19 cellular contexts compared by ENCODE assay signal in genomic region chr4:142393127-142393526, GRCh38.
DNase-seq lines count a peak whose midpoint lies in the region; ATAC-seq lines count a peak whose summit lies in the region.
"Had no signal": no experiment of that assay in that cellular context is flagged by ENCODE, and none has a peak within 500 bp of the region (broad histone marks: within the 10 kb centered on the region; RNA-seq: fewer than 3 reads in every experiment).

No MANE protein-coding gene starts in this region.

- DNase-seq in activated CD4-positive, alpha-beta T cell treated with anti-CD3 and anti-CD28 coated beads for 36 hours: no peak
- DNase-seq in activated CD4-positive, alpha-beta T cell treated with anti-CD3 and anti-CD28 coated beads for 1 hour: no peak
- no peak for DNase-seq in activated naive CD4-positive, alpha-beta T cell treated with anti-CD3 and anti-CD28 coated beads, Interleukin-2, amount 50 U/mL, for 72 hours (ENCODE audit: low spot score in 2 of 2)
- DNase-seq in activated naive CD4-positive, alpha-beta T cell treated with anti-CD3 and anti-CD28 coated beads, Interleukin-2, amount 10 ng/mL, durations not matched to agents 7 days and 5 days: no peak
- DNase-seq in activated CD4-positive, alpha-beta memory T cell treated with anti-CD3 and anti-CD28 coated beads, Interleukin-2, amount 10 ng/mL, durations not matched to agents 7 days and 5 days: no peak
- DNase-seq in stimulated activated effector memory CD8-positive, alpha-beta T cell treated with anti-CD3 and anti-CD28 coated beads, Interleukin-12 subunit alpha, Interleukin-12 subunit beta, amount 100 ng/mL, for 72 hours (ENCODE audit: low spot score in 2 of 2): no peak
- DNase-seq in C1 segment of cervical spinal cord (lab: John Stamatoyannopoulos, UW): no peak
- DNase-seq: MM.1S, NCI-H2029, NCI-H446, NCI-H524 treated with DMSO at 0.1 percent for 48 hours, NCI-H774, PC-3, Right ventricle myocardium superior, RPMI8226 had no signal

- peak overlapping the region; percentile 88 for H3K27ac Mint-ChIP-seq in activated CD4-positive, alpha-beta T cell treated with anti-CD3 and anti-CD28 coated beads for 36 hours
- H3K27ac Mint-ChIP-seq in activated naive CD4-positive, alpha-beta T cell treated with anti-CD3 and anti-CD28 coated beads, Interleukin-2, amount 50 U/mL, for 72 hours: peak overlapping the region; percentile 70 to 98
- H3K27ac Mint-ChIP-seq in activated naive CD4-positive, alpha-beta T cell treated with anti-CD3 and anti-CD28 coated beads, Interleukin-2, amount 10 ng/mL, durations not matched to agents 7 days and 5 days: no peak overlapping the region
- H3K27ac Mint-ChIP-seq in activated CD4-positive, alpha-beta memory T cell treated with anti-CD3 and anti-CD28 coated beads, Interleukin-2, amount 10 ng/mL, durations not matched to agents 7 days and 5 days: peak overlapping the region; percentile 8
- peak overlapping the region; percentile 43 for H3K27ac Mint-ChIP-seq in stimulated activated effector memory CD8-positive, alpha-beta T cell treated with anti-CD3 and anti-CD28 coated beads, Interleukin-12 subunit alpha, Interleukin-12 subunit beta, amount 100 ng/mL, for 72 hours
- H3K27ac Mint-ChIP-seq: B cell, CD14-positive monocyte had no signal

- H3K36me3 Mint-ChIP-seq in activated CD4-positive, alpha-beta T cell treated with anti-CD3 and anti-CD28 coated beads for 36 hours (ENCODE audit: low read depth): peaks cover 86% of the 10 kb centered on the region
- H3K36me3 Mint-ChIP-seq in activated naive CD4-positive, alpha-beta T cell treated with anti-CD3 and anti-CD28 coated beads, Interleukin-2, amount 50 U/mL, for 72 hours: peaks cover 37 to 82% of the 10 kb centered on the region in 2 donors
- H3K36me3 Mint-ChIP-seq in activated naive CD4-positive, alpha-beta T cell treated with anti-CD3 and anti-CD28 coated beads, Interleukin-2, amount 10 ng/mL, durations not matched to agents 7 days and 5 days: peaks cover 72% of the 10 kb centered on the region
- peaks cover 70% of the 10 kb centered on the region for H3K36me3 Mint-ChIP-seq in activated CD4-positive, alpha-beta memory T cell treated with anti-CD3 and anti-CD28 coated beads, Interleukin-2, amount 10 ng/mL, durations not matched to agents 7 days and 5 days (ENCODE audit: low read depth)
- H3K36me3 Mint-ChIP-seq in stimulated activated effector memory CD8-positive, alpha-beta T cell treated with anti-CD3 and anti-CD28 coated beads, Interleukin-12 subunit alpha, Interleukin-12 subunit beta, amount 100 ng/mL, for 72 hours: peaks cover 44% of the 10 kb centered on the region
- H3K36me3 Mint-ChIP-seq: CD14-positive monocyte, IgD-negative memory B cell had no signal

- intact Hi-C loops in activated CD4-positive, alpha-beta T cell treated with anti-CD3 and anti-CD28 coated beads for 36 hours (cut with DNase I, micrococcal nuclease): no loop called here

- peaks cover 8% of the 10 kb centered on the region for H3K9me3 Mint-ChIP-seq in activated CD4-positive, alpha-beta T cell treated with anti-CD3 and anti-CD28 coated beads for 36 hours (ENCODE audit: low read depth)
- H3K9me3 Mint-ChIP-seq in activated naive CD4-positive, alpha-beta T cell treated with anti-CD3 and anti-CD28 coated beads, Interleukin-2, amount 50 U/mL, for 72 hours: no peaks in the 10 kb centered on the region
- H3K9me3 Mint-ChIP-seq in activated naive CD4-positive, alpha-beta T cell treated with anti-CD3 and anti-CD28 coated beads, Interleukin-2, amount 10 ng/mL, durations not matched to agents 7 days and 5 days: peaks cover 6% of the 10 kb centered on the region
- peaks cover 7% of the 10 kb centered on the region for H3K9me3 Mint-ChIP-seq in activated CD4-positive, alpha-beta memory T cell treated with anti-CD3 and anti-CD28 coated beads, Interleukin-2, amount 10 ng/mL, durations not matched to agents 7 days and 5 days
- no peaks in the 10 kb centered on the region for H3K9me3 Mint-ChIP-seq in stimulated activated effector memory CD8-positive, alpha-beta T cell treated with anti-CD3 and anti-CD28 coated beads, Interleukin-12 subunit alpha, Interleukin-12 subunit beta, amount 100 ng/mL, for 72 hours

- POLR2A ChIA-PET in activated CD4-positive, alpha-beta T cell treated with anti-CD3 and anti-CD28 coated beads for 36 hours (lab: Charles Lee): no interaction called here
- POLR2A ChIA-PET in activated CD4-positive, alpha-beta memory T cell treated with anti-CD3 and anti-CD28 coated beads, Interleukin-2, amount 10 ng/mL, durations not matched to agents 7 days and 5 days (lab: Charles Lee): interaction anchor here (0.6 to 1.3 kb wide), 2 partner anchors 14 to 307 kb away, joined by 3 read pairs; no protein-coding TSS in a partner anchor

- CTCF ChIA-PET in activated CD4-positive, alpha-beta T cell treated with anti-CD3 and anti-CD28 coated beads for 36 hours (lab: Charles Lee): interaction anchor here (0.5 to 2.3 kb wide), 2 partner anchors 38 to 59 kb away, joined by 3 to 9 read pairs; no protein-coding TSS in a partner anchor
- CTCF ChIA-PET in activated naive CD4-positive, alpha-beta T cell treated with anti-CD3 and anti-CD28 coated beads, Interleukin-2, amount 10 ng/mL, durations not matched to agents 7 days and 5 days (lab: Charles Lee): no interaction called here
- CTCF ChIA-PET in activated CD4-positive, alpha-beta memory T cell treated with anti-CD3 and anti-CD28 coated beads, Interleukin-2, amount 10 ng/mL, durations not matched to agents 7 days and 5 days (lab: Charles Lee): no interaction called here

- H3K27me3 Mint-ChIP-seq in activated CD4-positive, alpha-beta T cell treated with anti-CD3 and anti-CD28 coated beads for 36 hours: no peaks in the 10 kb centered on the region
- H3K27me3 Mint-ChIP-seq in activated naive CD4-positive, alpha-beta T cell treated with anti-CD3 and anti-CD28 coated beads, Interleukin-2, amount 10 ng/mL, durations not matched to agents 7 days and 5 days: no peaks in the 10 kb centered on the region
- no peaks in the 10 kb centered on the region for H3K27me3 Mint-ChIP-seq in activated CD4-positive, alpha-beta memory T cell treated with anti-CD3 and anti-CD28 coated beads, Interleukin-2, amount 10 ng/mL, durations not matched to agents 7 days and 5 days
- H3K27me3 Mint-ChIP-seq: B cell, IgD-negative memory B cell had no signal

- ATAC-seq in activated CD4-positive, alpha-beta T cell treated with anti-CD3 and anti-CD28 coated beads for 36 hours: no peak
- no peak for ATAC-seq in activated naive CD4-positive, alpha-beta T cell treated with anti-CD3 and anti-CD28 coated beads, Interleukin-2, amount 50 U/mL, for 72 hours
- no peak for ATAC-seq in stimulated activated effector memory CD8-positive, alpha-beta T cell treated with anti-CD3 and anti-CD28 coated beads, Interleukin-12 subunit alpha, Interleukin-12 subunit beta, amount 100 ng/mL, for 72 hours
- no peak for ATAC-seq in HG03095 (IDR thresholded peaks at IDR 0.05; ENCODE audit: unreplicated experiment)
- ATAC-seq: PC-3 had no signal

- peaks cover 85% of the 10 kb centered on the region for H3K4me1 Mint-ChIP-seq in activated CD4-positive, alpha-beta T cell treated with anti-CD3 and anti-CD28 coated beads for 36 hours
- peaks cover 68% of the 10 kb centered on the region for H3K4me1 Mint-ChIP-seq in activated naive CD4-positive, alpha-beta T cell treated with anti-CD3 and anti-CD28 coated beads, Interleukin-2, amount 10 ng/mL, durations not matched to agents 7 days and 5 days
- H3K4me1 Mint-ChIP-seq in activated CD4-positive, alpha-beta memory T cell treated with anti-CD3 and anti-CD28 coated beads, Interleukin-2, amount 10 ng/mL, durations not matched to agents 7 days and 5 days: peaks cover 67% of the 10 kb centered on the region
- peaks cover 39% of the 10 kb centered on the region for H3K4me1 Mint-ChIP-seq in stimulated activated effector memory CD8-positive, alpha-beta T cell treated with anti-CD3 and anti-CD28 coated beads, Interleukin-12 subunit alpha, Interleukin-12 subunit beta, amount 100 ng/mL, for 72 hours
- H3K4me1 Mint-ChIP-seq: B cell, CD14-positive monocyte, IgD-negative memory B cell had no signal

- H3K4me3 Mint-ChIP-seq in activated CD4-positive, alpha-beta T cell treated with anti-CD3 and anti-CD28 coated beads for 36 hours: no peak overlapping the region
- no peak overlapping the region for H3K4me3 Mint-ChIP-seq in activated naive CD4-positive, alpha-beta T cell treated with anti-CD3 and anti-CD28 coated beads, Interleukin-2, amount 10 ng/mL, durations not matched to agents 7 days and 5 days
- H3K4me3 Mint-ChIP-seq in activated CD4-positive, alpha-beta memory T cell treated with anti-CD3 and anti-CD28 coated beads, Interleukin-2, amount 10 ng/mL, durations not matched to agents 7 days and 5 days: no peak overlapping the region
- H3K4me3 Mint-ChIP-seq in stimulated activated effector memory CD8-positive, alpha-beta T cell treated with anti-CD3 and anti-CD28 coated beads, Interleukin-12 subunit alpha, Interleukin-12 subunit beta, amount 100 ng/mL, for 72 hours: no peak overlapping the region
- H3K4me3 Mint-ChIP-seq: B cell, CD14-positive monocyte, IgD-negative memory B cell had no signal
